Comparison of ENCODE assay signal across 8 cellular contexts in genomic region chr5:1521671-1522600, GRCh38. TPM values are rescaled to one million over a fixed set of nuclear protein-coding genes. Genes with fewer than 3 reads are reported as not detected.
A peak's percentile ranks its signal among the peaks of the same experiment; 100 is the strongest.
DNase-seq lines count a peak whose midpoint lies in the region; ATAC-seq and TF ChIP-seq lines count a peak whose summit lies in the region.

No MANE protein-coding gene starts in this region.

- H3K79me2 ChIP-seq in OCI-LY7 (ENCODE audit: insufficient read depth, low read depth, low read length): peaks cover 48% of the 10 kb centered on the region

- H3K4me1 ChIP-seq in OCI-LY7 (ENCODE audit: insufficient read depth, low read length, poor library complexity, severe bottlenecking): peaks cover 42% of the 10 kb centered on the region

- H3K27ac Mint-ChIP-seq in mesothelial cell of epicardium: peak overlapping the region; percentile 47

- no TSS peak for BruUV-seq in OCI-LY7 (replicated peaks; lab: Mats Ljungman, UMichigan)

- intact Hi-C loops in OCI-LY7 (cut with micrococcal nuclease; ENCODE audit: unreplicated experiment): loop anchor here (2.0 to 10.0 kb wide), 3 partner anchors 19 to 207 kb away; no protein-coding TSS in a partner anchor

- TF ChIP-seq CTCF in OCI-LY7 (conservative IDR thresholded peaks at IDR 0.05; ENCODE audit: low read length): no peak
- no peak for TF ChIP-seq CTCF in coronary artery (IDR thresholded peaks at IDR 0.05)
- no peak for TF ChIP-seq CTCF in mesothelial cell of epicardium (IDR thresholded peaks at IDR 0.05; ENCODE audit: unreplicated experiment)

- H3K4me3 ChIP-seq in OCI-LY7 (ENCODE audit: low read depth, low read length, poor library complexity, severe bottlenecking): peak overlapping the region; percentile 90
- peak overlapping the region; percentile 94 for H3K4me3 ChIP-seq in coronary artery

- no peaks in the 10 kb centered on the region for H3K9me3 Mint-ChIP-seq in mesothelial cell of epicardium

- no peak overlapping the region for H3K27ac ChIP-seq in OCI-LY7 (ENCODE audit: low read depth, low read length, poor library complexity, severe bottlenecking)
- H3K27ac ChIP-seq in coronary artery: no peak overlapping the region

- DNase-seq in SIG-M5 treated with dmso at 0.1 percent for 504 hours (lab: John Stamatoyannopoulos, UW; ENCODE audit: unreplicated experiment): peak; percentile 21
- DNase-seq in SIG-M5 (lab: John Stamatoyannopoulos, UW): no peak
- no peak for DNase-seq in OCI-LY7 (ENCODE audit: low spot score)
- peak; percentile 68 for DNase-seq in coronary artery (ENCODE audit: low spot score)
- peak in 1 of 2 experiments; percentile 38 for DNase-seq in mesothelial cell of epicardium (ENCODE audit: low spot score in 2 of 2, unreplicated experiment in 2 of 2)
- no peak for DNase-seq in stimulated activated naive CD4-positive, alpha-beta T cell treated with Interleukin-2 at 50 U/mL for 16 hours (lab: John Stamatoyannopoulos, UW)

- no peaks in the 10 kb centered on the region for H3K27me3 Mint-ChIP-seq in mesothelial cell of epicardium (ENCODE audit: low read depth)

- peaks cover 42% of the 10 kb centered on the region for H3K36me3 ChIP-seq in OCI-LY7 (ENCODE audit: insufficient read depth, low read length)

- H3K9me3 ChIP-seq in OCI-LY7 (ENCODE audit: low read length): no peaks in the 10 kb centered on the region

- ATAC-seq in HG03025 (IDR thresholded peaks at IDR 0.05; ENCODE audit: low FRiP score, unreplicated experiment) (no peak), HG02678 (IDR thresholded peaks at IDR 0.05; ENCODE audit: unreplicated experiment) (no peak)

- CTCF ChIA-PET in OCI-LY7 (lab: Charles Lee; ENCODE audit: unreplicated experiment): interaction anchor here (1.1 kb wide), 1 partner anchor 40 kb away, joined by 3 read pairs; no protein-coding TSS in a partner anchor

- H3K4me2 ChIP-seq in OCI-LY7 (ENCODE audit: low read length): peak overlapping the region; percentile 90

- no peak overlapping the region for H2AFZ ChIP-seq in OCI-LY7 (ENCODE audit: low read length)

- POLR2A ChIA-PET in OCI-LY7 (lab: Charles Lee): interaction anchor here (0.5 to 0.9 kb wide), 3 partner anchors 11 to 107 kb away, joined by 3 to 4 read pairs (median 3); no protein-coding TSS in a partner anchor

- peaks cover 16% of the 10 kb centered on the region for H4K20me1 ChIP-seq in OCI-LY7 (ENCODE audit: insufficient read depth, low read length)

- H3K4me1 Mint-ChIP-seq in mesothelial cell of epicardium: peaks cover 18% of the 10 kb centered on the region

- H3K4me3 Mint-ChIP-seq in mesothelial cell of epicardium: peak overlapping the region; percentile 78

- H3K9me2 ChIP-seq in OCI-LY7 (ENCODE audit: insufficient read depth, low read length): no peaks in the 10 kb centered on the region

- H3K36me3 Mint-ChIP-seq in mesothelial cell of epicardium: peaks cover 4% of the 10 kb centered on the region

RNA-seq across cellular contexts. Expression of gene LPCAT1, which starts 1.8 kb away (rescaled TPM):
- total RNA-seq in OCI-LY7 (2014; rRNA removed; shearing (Covaris generic)): 47.7 and 69.1 TPM in 2 replicates
- total RNA-seq in OCI-LY7 (2022) (57.3 and 63.6 TPM in 2 replicates), mesothelial cell of epicardium (73.9 to 76.8 TPM (median 74.8 TPM) in 3 replicates)

Comparison
In these comparisons a context has a peak if more than half of its experiments do, and no peak if none do; other contexts are left out.
1. DNase-seq: peak in SIG-M5 treated with dmso at 0.1 percent for 504 hours (single experiment) and coronary artery (single experiment); none in SIG-M5 (single experiment), OCI-LY7 (single experiment) and stimulated activated naive CD4-positive, alpha-beta T cell treated with Interleukin-2 at 50 U/mL for 16 hours (single experiment).